17 cellular contexts compared by ENCODE assay signal in the genomic region with DNA sequence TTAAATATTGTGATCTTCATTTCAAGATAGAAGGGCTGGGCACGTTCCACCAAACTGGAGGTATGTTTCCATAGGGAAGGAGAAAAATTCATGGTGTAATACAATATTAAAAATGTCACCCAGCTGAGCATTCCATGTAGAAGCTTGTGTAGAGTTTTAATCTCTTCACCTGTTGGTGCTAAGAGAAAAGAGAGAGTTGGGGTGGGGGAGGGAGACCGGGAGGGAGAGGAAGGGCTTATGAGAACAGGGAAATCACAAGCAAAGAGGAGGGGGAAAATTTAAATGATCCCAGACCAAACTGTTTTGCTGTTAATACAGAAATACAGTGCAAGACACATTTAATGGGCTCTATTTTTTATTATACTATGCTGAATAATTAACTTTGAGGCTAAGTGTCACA.
DNase-seq lines count a peak whose midpoint lies in the region; ATAC-seq and TF ChIP-seq lines count a peak whose summit lies in the region.
"Had no signal": no experiment of that assay in that cellular context is flagged by ENCODE, and none has a peak within 500 bp of the region (broad histone marks: within the 10 kb centered on the region; RNA-seq: fewer than 3 reads in every experiment).

No MANE protein-coding gene starts in this region.

- peak; percentile 40 for DNase-seq in NCI-H82 (lab: John Stamatoyannopoulos, UW)
- no peak for DNase-seq in NCI-H82 treated with DMSO at 0.1 percent for 48 hours (lab: John Stamatoyannopoulos, UW; ENCODE audit: unreplicated experiment)
- DNase-seq in SK-N-MC (ENCODE audit: low read depth, low spot score): no peak
- DNase-seq in type B pancreatic cell (ENCODE audit: extremely low spot score, unreplicated experiment): no peak
- DNase-seq: CD4-positive, alpha-beta memory T cell; DMS153; DMS79; GDM1 had no signal

- no peaks in the 10 kb centered on the region for H3K36me3 Mint-ChIP-seq in type B pancreatic cell
- H3K36me3 Mint-ChIP-seq: CD14-positive monocyte; CD4-positive, alpha-beta memory T cell had no signal

- peaks cover 32% of the 10 kb centered on the region for H3K4me1 Mint-ChIP-seq in type B pancreatic cell (ENCODE audit: unreplicated experiment)

- peaks cover 8% of the 10 kb centered on the region for H3K4me1 ChIP-seq in muscle layer of colon (ENCODE audit: insufficient read depth, low read length)

- no peaks in the 10 kb centered on the region for H3K9me3 ChIP-seq in SK-N-MC (ENCODE audit: low read depth, low read length)
- H3K9me3 ChIP-seq in muscle layer of colon (ENCODE audit: low read length): no peaks in the 10 kb centered on the region
- H3K9me3 ChIP-seq: A549, BLaER1, HAP-1 had no signal

- H3K36me3 ChIP-seq in SK-N-MC (ENCODE audit: insufficient read depth, low read length) (no peaks in the 10 kb centered on the region), muscle layer of colon (ENCODE audit: insufficient read depth, low read length) (no peaks in the 10 kb centered on the region)
- H3K36me3 ChIP-seq: BLaER1, HAP-1 had no signal

- H3K4me3 Mint-ChIP-seq in type B pancreatic cell: peak overlapping the region; percentile 43

- H3K4me3 ChIP-seq in SK-N-MC (no peak overlapping the region), muscle layer of colon (ENCODE audit: low read depth in 1 of 2, low read length in 2 of 2) (no peak overlapping the region)
- H3K4me3 ChIP-seq: A549, HAP-1 had no signal

- no peaks in the 10 kb centered on the region for H3K9me3 Mint-ChIP-seq in type B pancreatic cell
- H3K9me3 Mint-ChIP-seq: CD4-positive, alpha-beta memory T cell had no signal

- no peaks in the 10 kb centered on the region for H3K27me3 ChIP-seq in muscle layer of colon (ENCODE audit: control insufficient read depth in 1 of 2, insufficient read depth in 2 of 2, low read length in 2 of 2)
- H3K27me3 ChIP-seq: BLaER1 had no signal

- H3K9ac ChIP-seq in SK-N-MC (ENCODE audit: insufficient read length) (no peak overlapping the region), muscle layer of colon (ENCODE audit: low read length) (no peak overlapping the region)
- H3K9ac ChIP-seq: BLaER1 had no signal

- H3K27me3 Mint-ChIP-seq in type B pancreatic cell: peaks cover 38% of the 10 kb centered on the region

- ATAC-seq in HG03521 (IDR thresholded peaks at IDR 0.05; ENCODE audit: unreplicated experiment): no peak
- no peak for ATAC-seq in GM19463 (IDR thresholded peaks at IDR 0.05; ENCODE audit: unreplicated experiment)
- ATAC-seq: A549 had no signal

- no peak overlapping the region for H3K27ac Mint-ChIP-seq in type B pancreatic cell
- H3K27ac Mint-ChIP-seq: CD14-positive monocyte; CD4-positive, alpha-beta memory T cell had no signal

- peak overlapping the region; percentile 71 for H3K27ac ChIP-seq in SK-N-MC
- H3K27ac ChIP-seq in muscle layer of colon (ENCODE audit: low read depth, low read length): peak overlapping the region; percentile 12
- H3K27ac ChIP-seq: 22Rv1, A549, HL-60 had no signal

- no peak for TF ChIP-seq CTCF in type B pancreatic cell (conservative IDR thresholded peaks at IDR 0.05)
